ENCODE assay signal across 1 cellular context in genomic region chr19:57599761-57600383, GRCh38.
TF ChIP-seq lines count a peak whose summit lies in the region.

TSS of gene ZNF530 (plus strand) at chr19:57599885. CDS start at chr19:57604346, 4,461 bp downstream.

TF ChIP-seq in GM12878, 131 proteins besides CTCF, POLR2A, EP300 and RAD21 (continued from another document):
- TF ChIP-seq MYB (IDR thresholded peaks at IDR 0.05; ENCODE audit: borderline replicate concordance, low read depth, low read length) (no peak), REST (IDR thresholded peaks at IDR 0.05; ENCODE audit: low read depth, low read length) (no peak), KDM1A (IDR thresholded peaks at IDR 0.05; ENCODE audit: borderline replicate concordance) (no peak)
